Comparison of ENCODE assay signal across 18 cellular contexts in genomic region chr7:51243631-51244030, GRCh38.
A peak's percentile ranks its signal among the peaks of the same experiment; 100 is the strongest.
DNase-seq lines count a peak whose midpoint lies in the region; ATAC-seq and TF ChIP-seq lines count a peak whose summit lies in the region.
"Had no signal": no experiment of that assay in that cellular context is flagged by ENCODE, and none has a peak within 500 bp of the region (broad histone marks: within the 10 kb centered on the region; RNA-seq: fewer than 3 reads in every experiment).

No MANE protein-coding gene starts in this region.

- H2AFZ ChIP-seq in MM.1S (ENCODE audit: low read length), result no peak overlapping the region

- H3K4me3 ChIP-seq in MM.1S (ENCODE audit: low read length), result no peak overlapping the region
- no peak overlapping the region for H3K4me3 ChIP-seq in colonic mucosa
- H3K4me3 ChIP-seq: BLaER1 had no signal

- no peaks in the 10 kb centered on the region for H3K9me3 ChIP-seq in MM.1S (replicated peaks; ENCODE audit: insufficient read depth, low read length)
- no peaks in the 10 kb centered on the region for H3K9me3 ChIP-seq in colonic mucosa
- H3K9me3 ChIP-seq: BLaER1 had no signal

- ATAC-seq in activated naive CD8-positive, alpha-beta T cell treated with anti-CD3 and anti-CD28 coated beads, Interleukin-2, amount 50 U/mL, for 24 hours, result peak; percentile 20
- no peak for ATAC-seq in stimulated activated naive CD8-positive, alpha-beta T cell treated with anti-CD3 and anti-CD28 coated beads, Interleukin-15, amount 100 ng/mL, for 72 hours
- ATAC-seq: HCT116 had no signal

- H3K9me2 ChIP-seq in MM.1S (replicated peaks; ENCODE audit: insufficient read depth, low read length), result no peaks in the 10 kb centered on the region

- H3K27ac Mint-ChIP-seq in activated naive CD8-positive, alpha-beta T cell treated with anti-CD3 and anti-CD28 coated beads, Interleukin-2, amount 50 U/mL, for 24 hours, result no peak overlapping the region
- H3K27ac Mint-ChIP-seq in activated naive CD8-positive, alpha-beta T cell treated with anti-CD3 and anti-CD28 coated beads for 36 hours, result no peak overlapping the region
- no peak overlapping the region for H3K27ac Mint-ChIP-seq in stimulated activated naive CD8-positive, alpha-beta T cell treated with anti-CD3 and anti-CD28 coated beads, Interleukin-15, amount 100 ng/mL, for 72 hours
- H3K27ac Mint-ChIP-seq: CD14-positive monocyte; CD4-positive, alpha-beta memory T cell; HFFc6 had no signal

- H3K4me1 Mint-ChIP-seq in activated naive CD8-positive, alpha-beta T cell treated with anti-CD3 and anti-CD28 coated beads, Interleukin-2, amount 50 U/mL, for 24 hours, result no peaks in the 10 kb centered on the region
- no peaks in the 10 kb centered on the region for H3K4me1 Mint-ChIP-seq in activated naive CD8-positive, alpha-beta T cell treated with anti-CD3 and anti-CD28 coated beads for 36 hours
- no peaks in the 10 kb centered on the region for H3K4me1 Mint-ChIP-seq in stimulated activated naive CD8-positive, alpha-beta T cell treated with anti-CD3 and anti-CD28 coated beads, Interleukin-15, amount 100 ng/mL, for 72 hours
- H3K4me1 Mint-ChIP-seq: CD4-positive, alpha-beta memory T cell had no signal

- no peaks in the 10 kb centered on the region for H4K20me1 ChIP-seq in MM.1S (ENCODE audit: insufficient read depth, low read length)
- H4K20me1 ChIP-seq: BLaER1 had no signal

- H3K27me3 ChIP-seq in MM.1S (replicated peaks; ENCODE audit: insufficient read depth, low read length) (no peaks in the 10 kb centered on the region), colonic mucosa (no peaks in the 10 kb centered on the region)
- H3K27me3 ChIP-seq: BLaER1 had no signal

- no peaks in the 10 kb centered on the region for H3K4me1 ChIP-seq in MM.1S (ENCODE audit: low read length)
- no peaks in the 10 kb centered on the region for H3K4me1 ChIP-seq in colonic mucosa
- H3K4me1 ChIP-seq: BLaER1 had no signal

- H3K4me2 ChIP-seq in MM.1S (ENCODE audit: low read depth, low read length), result no peak overlapping the region
- H3K4me2 ChIP-seq: BLaER1 had no signal

- intact Hi-C loops in colonic mucosa (cut with DNase I), result no loop called here

- H3K27me3 Mint-ChIP-seq in activated naive CD8-positive, alpha-beta T cell treated with anti-CD3 and anti-CD28 coated beads, Interleukin-2, amount 50 U/mL, for 24 hours, result peaks cover 1% of the 10 kb centered on the region
- no peaks in the 10 kb centered on the region for H3K27me3 Mint-ChIP-seq in activated naive CD8-positive, alpha-beta T cell treated with anti-CD3 and anti-CD28 coated beads for 36 hours
- H3K27me3 Mint-ChIP-seq in stimulated activated naive CD8-positive, alpha-beta T cell treated with anti-CD3 and anti-CD28 coated beads, Interleukin-15, amount 100 ng/mL, for 72 hours, result no peaks in the 10 kb centered on the region

- H3K36me3 ChIP-seq in MM.1S (replicated peaks; ENCODE audit: insufficient read depth, low read length) (no peaks in the 10 kb centered on the region), colonic mucosa (no peaks in the 10 kb centered on the region)
- H3K36me3 ChIP-seq: BLaER1 had no signal

- H3K27ac ChIP-seq in substantia nigra (ENCODE audit: low read depth, low read length, poor library complexity, severe bottlenecking) (peak overlapping the region; percentile 49), MM.1S (ENCODE audit: low read length) (no peak overlapping the region), colonic mucosa (no peak overlapping the region)
- H3K27ac ChIP-seq: BLaER1 had no signal

- no peak overlapping the region for H3K4me3 Mint-ChIP-seq in activated naive CD8-positive, alpha-beta T cell treated with anti-CD3 and anti-CD28 coated beads, Interleukin-2, amount 50 U/mL, for 24 hours
- no peak overlapping the region for H3K4me3 Mint-ChIP-seq in activated naive CD8-positive, alpha-beta T cell treated with anti-CD3 and anti-CD28 coated beads for 36 hours
- no peak overlapping the region for H3K4me3 Mint-ChIP-seq in stimulated activated naive CD8-positive, alpha-beta T cell treated with anti-CD3 and anti-CD28 coated beads, Interleukin-15, amount 100 ng/mL, for 72 hours
- H3K4me3 Mint-ChIP-seq: CD4-positive, alpha-beta memory T cell; HFFc6 had no signal

- no peaks in the 10 kb centered on the region for H3F3A ChIP-seq in MM.1S (ENCODE audit: insufficient read depth, low read length)

- TF ChIP-seq CTCF in MM.1S (IDR thresholded peaks at IDR 0.05; ENCODE audit: low read length) (no peak), colonic mucosa (IDR thresholded peaks at IDR 0.05) (no peak)

- H3K9me3 Mint-ChIP-seq in activated naive CD8-positive, alpha-beta T cell treated with anti-CD3 and anti-CD28 coated beads, Interleukin-2, amount 50 U/mL, for 24 hours, result no peaks in the 10 kb centered on the region
- H3K9me3 Mint-ChIP-seq in activated naive CD8-positive, alpha-beta T cell treated with anti-CD3 and anti-CD28 coated beads for 36 hours, result no peaks in the 10 kb centered on the region
- no peaks in the 10 kb centered on the region for H3K9me3 Mint-ChIP-seq in stimulated activated naive CD8-positive, alpha-beta T cell treated with anti-CD3 and anti-CD28 coated beads, Interleukin-15, amount 100 ng/mL, for 72 hours
- H3K9me3 Mint-ChIP-seq: CD4-positive, alpha-beta memory T cell had no signal

- DNase-seq in activated naive CD8-positive, alpha-beta T cell treated with anti-CD3 and anti-CD28 coated beads, Interleukin-2, amount 50 U/mL, for 24 hours, result no peak
- no peak for DNase-seq in activated naive CD8-positive, alpha-beta T cell treated with anti-CD3 and anti-CD28 coated beads for 36 hours
- DNase-seq in islet precursor cell (peak; percentile 37), substantia nigra (lab: John Stamatoyannopoulos, UW) (no peak), MM.1S (no peak), colonic mucosa (no peak)
- DNase-seq in stimulated activated naive CD8-positive, alpha-beta T cell treated with anti-CD3 and anti-CD28 coated beads, Interleukin-15, amount 100 ng/mL, for 72 hours, result no peak
- DNase-seq: 8988T; CD4-positive, alpha-beta memory T cell; DMS153; DMS79; GDM1; GOT3; H7; HFFc6 had no signal

- H3K36me3 Mint-ChIP-seq in activated naive CD8-positive, alpha-beta T cell treated with anti-CD3 and anti-CD28 coated beads, Interleukin-2, amount 50 U/mL, for 24 hours (ENCODE audit: low read depth), result no peaks in the 10 kb centered on the region
- no peaks in the 10 kb centered on the region for H3K36me3 Mint-ChIP-seq in activated naive CD8-positive, alpha-beta T cell treated with anti-CD3 and anti-CD28 coated beads for 36 hours
- H3K36me3 Mint-ChIP-seq: CD4-positive, alpha-beta memory T cell had no signal

- H3K9ac ChIP-seq in MM.1S (ENCODE audit: low read length), result no peak overlapping the region
- H3K9ac ChIP-seq in colonic mucosa (ENCODE audit: low read depth in 2 of 2, low read length in 2 of 2), result no peak overlapping the region
- H3K9ac ChIP-seq: BLaER1 had no signal

- no peaks in the 10 kb centered on the region for H3K79me2 ChIP-seq in MM.1S (ENCODE audit: low read length)
